ENCODE assay signal across 15 cellular contexts in the genomic region with DNA sequence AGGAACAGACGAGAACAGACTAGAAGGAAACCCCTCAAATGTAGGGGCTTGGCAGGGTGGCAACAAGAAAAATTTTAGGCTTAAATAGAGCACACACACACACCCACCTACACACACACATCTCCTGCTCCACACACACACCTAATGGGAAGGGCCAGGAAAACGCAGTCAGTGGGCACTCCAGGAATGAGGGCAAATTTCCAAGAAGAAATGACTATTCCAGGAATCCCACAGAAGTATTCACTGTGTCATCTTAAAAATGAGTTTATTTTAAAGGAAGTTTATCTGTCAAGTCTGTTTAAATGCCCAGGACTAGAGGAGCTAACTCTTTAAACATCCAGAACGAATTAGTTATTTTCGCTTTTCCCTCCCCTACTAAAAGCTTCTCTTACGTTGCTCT. TPM values are rescaled to one million over a fixed set of nuclear protein-coding genes. Genes with fewer than 3 reads are reported as not detected.
DNase-seq lines count a peak whose midpoint lies in the region; ATAC-seq and TF ChIP-seq lines count a peak whose summit lies in the region.
"Had no signal": no experiment of that assay in that cellular context is flagged by ENCODE, and none has a peak within 500 bp of the region (broad histone marks: within the 10 kb centered on the region; RNA-seq: fewer than 3 reads in every experiment).

No MANE protein-coding gene starts in this region.

- no peaks in the 10 kb centered on the region for H3K9me3 Mint-ChIP-seq in activated T-cell treated with anti-CD3 and anti-CD28 coated beads, Interleukin-2, amount 50 U/mL, for 24 hours
- H3K9me3 Mint-ChIP-seq: activated T-helper 17 cell treated with anti-CD3 and anti-CD28 coated beads, Interleukin-2, amount 50 U/mL, for 72 hours had no signal

- in situ Hi-C loops in Caki2 (cut with HindIII; ENCODE audit: low pct_unique_long_range_greater_than_20kb, low sequenced_read_pairs): no loop called here

- no peak for TF ChIP-seq POLR2A in sigmoid colon (IDR thresholded peaks at IDR 0.05)

- POLR2A ChIA-PET in PC-3 (lab: Charles Lee; ENCODE audit: unreplicated experiment): no interaction called here

- no peak overlapping the region for H3K4me3 Mint-ChIP-seq in activated T-cell treated with anti-CD3 and anti-CD28 coated beads, Interleukin-2, amount 50 U/mL, for 24 hours
- H3K4me3 Mint-ChIP-seq: activated T-helper 17 cell treated with anti-CD3 and anti-CD28 coated beads, Interleukin-2, amount 50 U/mL, for 72 hours; CD4-positive, alpha-beta memory T cell had no signal

- no TSS peak for BruUV-seq in PC-3 (replicated peaks; lab: Mats Ljungman, UMichigan)

- H3F3A ChIP-seq in PC-3 (ENCODE audit: low read length, unreplicated experiment): no peaks in the 10 kb centered on the region

- no peaks in the 10 kb centered on the region for H3K79me2 ChIP-seq in PC-3 (ENCODE audit: low read length)

- no peaks in the 10 kb centered on the region for H3K27me3 Mint-ChIP-seq in activated T-cell treated with anti-CD3 and anti-CD28 coated beads, Interleukin-2, amount 50 U/mL, for 24 hours
- H3K27me3 Mint-ChIP-seq: activated T-helper 17 cell treated with anti-CD3 and anti-CD28 coated beads, Interleukin-2, amount 50 U/mL, for 72 hours; CD4-positive, alpha-beta memory T cell had no signal

- no peaks in the 10 kb centered on the region for H3K36me3 ChIP-seq in PC-3 (ENCODE audit: low read depth, low read length)
- H3K36me3 ChIP-seq in sigmoid colon: no peaks in the 10 kb centered on the region
- H3K36me3 ChIP-seq: stomach had no signal

- DNase-seq in Caki2 (ENCODE audit: low read depth) (peak; percentile 64), PC-3 (peak; percentile 60), epithelial cell of proximal tubule (ENCODE audit: low read depth) (peak; percentile 60), non-pigmented ciliary epithelial cell (ENCODE audit: low read depth) (peak; percentile 28), islet precursor cell (no peak), sigmoid colon (no peak), NCI-H748 (lab: John Stamatoyannopoulos, UW; ENCODE audit: unreplicated experiment) (no peak)
- no peak for DNase-seq in activated T-cell treated with anti-CD3 and anti-CD28 coated beads, Interleukin-2, amount 50 U/mL, for 24 hours
- DNase-seq: activated CD4-positive, alpha-beta T cell treated with anti-CD3 and anti-CD28 coated beads for 1 hour; CD4-positive, alpha-beta memory T cell; GF-D8; NCI-H2107; stomach had no signal

- 0 out of 2 replicates have a peak overlapping the region, but pooled peaks have one; percentile 39 for H3K4me2 ChIP-seq in PC-3 (ENCODE audit: low read length)

- H3K4me3 ChIP-seq in PC-3 (ENCODE audit: low read length): no peak overlapping the region
- no peak overlapping the region for H3K4me3 ChIP-seq in epithelial cell of proximal tubule (ENCODE audit: low read depth, low read length)
- no peak overlapping the region for H3K4me3 ChIP-seq in sigmoid colon
- H3K4me3 ChIP-seq: stomach had no signal

- no peak overlapping the region for H3K9ac ChIP-seq in PC-3 (ENCODE audit: low read length)

- ATAC-seq in PC-3: peak; percentile 29
- ATAC-seq: activated T-helper 17 cell treated with anti-CD3 and anti-CD28 coated beads, Interleukin-2, amount 50 U/mL, for 72 hours; sciatic nerve had no signal

- H3K9me2 ChIP-seq in PC-3 (replicated peaks; ENCODE audit: low read length): no peaks in the 10 kb centered on the region

- no peaks in the 10 kb centered on the region for H4K20me1 ChIP-seq in PC-3 (ENCODE audit: low read length)

- CTCF ChIA-PET in PC-3 (lab: Charles Lee): no interaction called here

- H3K27ac Mint-ChIP-seq in activated T-cell treated with anti-CD3 and anti-CD28 coated beads, Interleukin-2, amount 50 U/mL, for 24 hours: no peak overlapping the region
- H3K27ac Mint-ChIP-seq: activated T-helper 17 cell treated with anti-CD3 and anti-CD28 coated beads, Interleukin-2, amount 50 U/mL, for 72 hours had no signal

- 81 to 83% methylated on average over 5 of the region's 5 CpGs for WGBS in sigmoid colon, 2 donors

- H3K4me1 ChIP-seq in PC-3 (ENCODE audit: insufficient read depth, low read length) (peaks cover 8% of the 10 kb centered on the region), sigmoid colon (peaks cover 0 to 13% (median 6%) of the 10 kb centered on the region in 4 donors)
- H3K4me1 ChIP-seq: stomach had no signal

- no peaks in the 10 kb centered on the region for H3K36me3 Mint-ChIP-seq in activated T-cell treated with anti-CD3 and anti-CD28 coated beads, Interleukin-2, amount 50 U/mL, for 24 hours (ENCODE audit: low read depth)

- intact Hi-C loops in PC-3 (cut with micrococcal nuclease): no loop called here
- intact Hi-C loops in sigmoid colon (cut with DNase I): no loop called here

- no peak for TF ChIP-seq EP300 in sigmoid colon (IDR thresholded peaks at IDR 0.05)

- no peaks in the 10 kb centered on the region for H3K9me3 ChIP-seq in PC-3 (ENCODE audit: low read length)
- H3K9me3 ChIP-seq in sigmoid colon: no peaks in the 10 kb centered on the region
- H3K9me3 ChIP-seq: stomach had no signal

- no peak for TF ChIP-seq CTCF in PC-3 (conservative IDR thresholded peaks at IDR 0.05; ENCODE audit: low read depth, low read length)
- no peak for TF ChIP-seq CTCF in epithelial cell of proximal tubule (conservative IDR thresholded peaks at IDR 0.05; ENCODE audit: low read depth, low read length)
- TF ChIP-seq CTCF in sigmoid colon (IDR thresholded peaks at IDR 0.05): no peak

- H3K27me3 ChIP-seq in PC-3 (ENCODE audit: low read length) (no peaks in the 10 kb centered on the region), sigmoid colon (no peaks in the 10 kb centered on the region)
- H3K27me3 ChIP-seq: stomach had no signal

- H2AFZ ChIP-seq in PC-3 (ENCODE audit: low read length): no peak overlapping the region

- no peak overlapping the region for H3K27ac ChIP-seq in PC-3 (ENCODE audit: low read length)
- peak overlapping the region in 1 of 4 donors; percentile 10 for H3K27ac ChIP-seq in sigmoid colon
- H3K27ac ChIP-seq: stomach had no signal

- H3K4me1 Mint-ChIP-seq in activated T-cell treated with anti-CD3 and anti-CD28 coated beads, Interleukin-2, amount 50 U/mL, for 24 hours (ENCODE audit: low read depth): peaks cover 11% of the 10 kb centered on the region

RNA-seq across cellular contexts. Expression of a gene that starts 13.0 kb away (rescaled TPM):
- 0.20 TPM in 1 of 2 replicates, not detected in the other for total RNA-seq in Caki2 (2014; rRNA removed; shearing (Covaris generic); ENCODE audit: low replicate concordance)
- total RNA-seq in PC-3 (2014; rRNA removed): 1.7 and 1.9 TPM in 2 replicates
- 0.14 and 0.40 TPM in 2 replicates for total RNA-seq in epithelial cell of proximal tubule
- total RNA-seq in sigmoid colon: 1 to 10 TPM; 1.1 to 3.8 (median 1.8) TPM
- polyA plus RNA-seq in sigmoid colon: under 1 TPM in 1 of 3 donors, not detected in 2; 0.58 TPM
- polyA plus RNA-seq: CD4-positive, alpha-beta memory T cell had no signal

Comparison
In these comparisons a context has a peak if more than half of its experiments do, and no peak if none do; other contexts are left out.
1. DNase-seq: peak in Caki2 (single experiment), PC-3 (single experiment), epithelial cell of proximal tubule (single experiment) and non-pigmented ciliary epithelial cell (single experiment); none in activated T-cell treated with anti-CD3 and anti-CD28 coated beads, Interleukin-2, amount 50 U/mL, for 24 hours (single experiment), islet precursor cell (single experiment), sigmoid colon (single experiment) and NCI-H748 (single experiment).